Comparison of ENCODE assay signal across 23 cellular contexts in genomic region chr10:85602306-85602705, GRCh38.
"Had no signal": no experiment of that assay in that cellular context is flagged by ENCODE, and none has a peak within 500 bp of the region (broad histone marks: within the 10 kb centered on the region; RNA-seq: fewer than 3 reads in every experiment).

No MANE protein-coding gene starts in this region.

- ATAC-seq: gastroesophageal sphincter; left cardiac atrium; lower lobe of right lung; stimulated activated naive CD8-positive, alpha-beta T cell treated with anti-CD3 and anti-CD28 coated beads, Interleukin-15, Interleukin-2, amounts not matched to agents 100 U/mL and 50 U/mL, for 24 hours had no signal

- H3K36me3 Mint-ChIP-seq: memory B cell; mesothelial cell of epicardium; natural killer cell; stimulated activated effector memory CD8-positive, alpha-beta T cell treated with anti-CD3 and anti-CD28 coated beads, Interleukin-12 subunit alpha, Interleukin-12 subunit beta, amount 100 ng/mL, for 72 hours had no signal

- DNase-seq: effector CD8-positive, alpha-beta T cell; esophagus squamous epithelium; foreskin fibroblast; glutamatergic neuron; left cardiac atrium; left ventricle myocardium inferior; lower lobe of right lung; natural killer cell; nucleus accumbens; stimulated activated CD4-positive, alpha-beta T cell treated with anti-CD3 and anti-CD28 coated beads, Interleukin-4, amount 100 ng/mL, for 1 hour; stimulated activated CD8-positive, alpha-beta memory T cell treated with anti-CD3 and anti-CD28 coated beads, Interleukin-4, amount 100 ng/mL, for 48 hours; stimulated activated naive CD8-positive, alpha-beta T cell treated with anti-CD3 and anti-CD28 coated beads, Interleukin-15, Interleukin-2, amounts not matched to agents 100 U/mL and 50 U/mL, for 24 hours; thyroid gland had no signal

- H3K27ac ChIP-seq: coronary artery, esophagus squamous epithelium, gastroesophageal sphincter, left ventricle myocardium inferior, lower lobe of right lung, parathyroid adenoma, prostate gland, right lobe of liver, suprapubic skin, thyroid gland had no signal

- H3K4me1 ChIP-seq: esophagus squamous epithelium, gastroesophageal sphincter, left ventricle myocardium inferior, lower lobe of right lung, parathyroid adenoma, prostate gland, right lobe of liver, suprapubic skin had no signal

- H3K9ac ChIP-seq: parathyroid adenoma had no signal

- H3K4me1 Mint-ChIP-seq: memory B cell, mesothelial cell of epicardium had no signal

- H3K36me3 ChIP-seq: esophagus squamous epithelium, gastroesophageal sphincter, left ventricle myocardium inferior, lower lobe of right lung, prostate gland, right lobe of liver, suprapubic skin, thyroid gland had no signal

- H3K4me3 ChIP-seq: coronary artery, esophagus squamous epithelium, gastroesophageal sphincter, left ventricle myocardium inferior, lower lobe of right lung, prostate gland, right lobe of liver, suprapubic skin, thyroid gland had no signal

- H3K27ac Mint-ChIP-seq: memory B cell; mesothelial cell of epicardium; natural killer cell; stimulated activated effector memory CD8-positive, alpha-beta T cell treated with anti-CD3 and anti-CD28 coated beads, Interleukin-12 subunit alpha, Interleukin-12 subunit beta, amount 100 ng/mL, for 72 hours had no signal

- H3K4me3 Mint-ChIP-seq: memory B cell; mesothelial cell of epicardium; natural killer cell; neural crest cell; stimulated activated effector memory CD8-positive, alpha-beta T cell treated with anti-CD3 and anti-CD28 coated beads, Interleukin-12 subunit alpha, Interleukin-12 subunit beta, amount 100 ng/mL, for 72 hours had no signal

- H3K9me3 ChIP-seq: esophagus squamous epithelium, gastroesophageal sphincter, left ventricle myocardium inferior, lower lobe of right lung, prostate gland, right lobe of liver, suprapubic skin, thyroid gland had no signal

- H3K9me3 Mint-ChIP-seq: mesothelial cell of epicardium; natural killer cell; neural crest cell; stimulated activated effector memory CD8-positive, alpha-beta T cell treated with anti-CD3 and anti-CD28 coated beads, Interleukin-12 subunit alpha, Interleukin-12 subunit beta, amount 100 ng/mL, for 72 hours had no signal

- H3K27me3 ChIP-seq: esophagus squamous epithelium, gastroesophageal sphincter, right lobe of liver, suprapubic skin, thyroid gland had no signal
